Comparison of ENCODE assay signal across 13 cellular contexts in genomic region chr7:81676813-81677212, GRCh38.
DNase-seq lines count a peak whose midpoint lies in the region; ATAC-seq lines count a peak whose summit lies in the region.
"Had no signal": no experiment of that assay in that cellular context is flagged by ENCODE, and none has a peak within 500 bp of the region (broad histone marks: within the 10 kb centered on the region; RNA-seq: fewer than 3 reads in every experiment).

No MANE protein-coding gene starts in this region.

- ATAC-seq in HG03045 (IDR thresholded peaks at IDR 0.05; ENCODE audit: unreplicated experiment), result no peak
- ATAC-seq in HG03342 (IDR thresholded peaks at IDR 0.05; ENCODE audit: unreplicated experiment), result no peak
- ATAC-seq: esophagus mucosa had no signal

- DNase-seq in ELR (ENCODE audit: low read depth) (peak; percentile 39), NCI-H1694 treated with DMSO at 0.1 percent for 48 hours (lab: John Stamatoyannopoulos, UW) (peak; percentile 85), astrocyte of the hippocampus (ENCODE audit: low read depth, low spot score) (peak; percentile 66), myocyte (ENCODE audit: low read depth) (peak; percentile 94), SW 1271 (lab: John Stamatoyannopoulos, UW) (no peak)
- DNase-seq in activated CD4-positive, CD25-positive, alpha-beta regulatory T cell treated with anti-CD3 and anti-CD28 coated beads, Interleukin-2, amount 50 U/mL, for 72 hours, result no peak
- DNase-seq: aorta; Caco-2; occipital lobe; stimulated activated CD4-positive, alpha-beta T cell treated with anti-CD3 and anti-CD28 coated beads, Interleukin-2, amount 100 ng/mL, for 48 hours had no signal

Comparison
In these comparisons a context has a peak if more than half of its experiments do, and no peak if none do; other contexts are left out.
1. DNase-seq: peak in ELR (single experiment), NCI-H1694 treated with DMSO at 0.1 percent for 48 hours (single experiment), astrocyte of the hippocampus (single experiment) and myocyte (single experiment); none in SW 1271 (0 of 2) and activated CD4-positive, CD25-positive, alpha-beta regulatory T cell treated with anti-CD3 and anti-CD28 coated beads, Interleukin-2, amount 50 U/mL, for 72 hours (single experiment).